1 cellular context compared by ENCODE assay signal in genomic region chr9:137007060-137007815, GRCh38.
TF ChIP-seq lines count a peak whose summit lies in the region.

No MANE protein-coding gene starts in this region.

TF ChIP-seq in IMR-90, 13 proteins besides CTCF, POLR2A, EP300 and RAD21:
- TF ChIP-seq CEBPB (IDR thresholded peaks at IDR 0.05; ENCODE audit: low read depth, low read length) (no peak), RCOR1 (IDR thresholded peaks at IDR 0.05; ENCODE audit: insufficient replicate concordance, low read length) (peak; percentile 75), MAZ (IDR thresholded peaks at IDR 0.05; ENCODE audit: borderline replicate concordance, low read depth, low read length) (peak; percentile 11; the same call in 1 of the 2 replicates), MAFK (IDR thresholded peaks at IDR 0.05; ENCODE audit: low read depth, low read length) (no peak), FOS (IDR thresholded peaks at IDR 0.05; ENCODE audit: low read depth, low read length) (no peak), USF2 (IDR thresholded peaks at IDR 0.05; ENCODE audit: low read depth, low read length) (no peak), RFX5 (IDR thresholded peaks at IDR 0.05; ENCODE audit: low read depth, low read length) (no peak), ELK1 (IDR thresholded peaks at IDR 0.05; ENCODE audit: borderline replicate concordance, low read depth, low read length) (no peak), SMC3 (IDR thresholded peaks at IDR 0.05; ENCODE audit: low read depth, low read length) (no peak), BHLHE40 (IDR thresholded peaks at IDR 0.05; ENCODE audit: low read depth, low read length) (no peak), NFE2L2 (IDR thresholded peaks at IDR 0.05; ENCODE audit: low read depth, low read length) (no peak), CHD1 (IDR thresholded peaks at IDR 0.05; ENCODE audit: low read depth, low read length) (no peak), MXI1 (IDR thresholded peaks at IDR 0.05; ENCODE audit: borderline replicate concordance, low read depth, low read length) (no peak)
